ENCODE assay signal across 9 cellular contexts in the genomic region with DNA sequence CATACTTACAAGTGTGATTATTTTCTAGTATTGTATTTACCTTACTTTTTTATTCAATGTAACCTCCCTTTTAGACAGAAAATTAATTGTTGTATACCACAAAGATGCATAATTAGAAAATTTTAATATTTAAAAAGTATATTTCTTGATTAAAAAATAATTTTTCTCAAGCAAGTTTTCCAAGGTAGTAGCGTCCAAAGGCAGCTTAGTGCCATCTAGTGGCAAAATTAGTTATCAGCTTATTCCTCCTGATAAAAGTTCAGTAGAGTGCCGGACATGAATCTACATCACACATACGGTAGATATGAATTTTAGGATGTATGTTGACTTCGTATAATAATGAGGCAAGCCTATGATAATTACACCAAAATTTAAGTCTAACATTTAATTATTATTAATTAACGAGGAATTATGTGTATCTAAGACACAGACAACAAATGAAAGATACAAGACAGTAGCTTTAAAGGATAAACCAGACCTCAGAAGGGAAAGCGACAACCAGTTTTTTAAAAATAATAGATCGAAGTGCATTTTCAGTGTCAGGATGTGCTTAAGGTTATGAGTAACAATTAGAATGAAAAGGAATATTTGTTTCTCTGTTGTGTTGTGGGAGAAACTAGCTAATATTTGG.
DNase-seq lines count a peak whose midpoint lies in the region; ATAC-seq and FAIRE-seq lines count a peak whose summit lies in the region.
"Had no signal": no experiment of that assay in that cellular context is flagged by ENCODE, and none has a peak within 500 bp of the region (broad histone marks: within the 10 kb centered on the region; RNA-seq: fewer than 3 reads in every experiment).

No MANE protein-coding gene starts in this region.

- POLR2A ChIA-PET in T-cell (lab: Charles Lee) = no interaction called here

- peak; percentile 72 for FAIRE-seq in frontal cortex (lab: Jason Lieb, UNC)

- H3K4me3 Mint-ChIP-seq in T-cell = no peak overlapping the region
- H3K4me3 Mint-ChIP-seq: T-helper 1 cell treated with Interleukin-12 subunit alpha and Interleukin-12 subunit beta and Interleukin-4 antibody, amounts not matched to agents 30 μg/mL and 1 μg/mL, for 36 hours had no signal

- DNase-seq in DMS 273 treated with DMSO at 0.1 percent for 48 hours (lab: John Stamatoyannopoulos, UW) (peak; percentile 27), SKM-1 (lab: John Stamatoyannopoulos, UW; ENCODE audit: unreplicated experiment) (peak; percentile 41), frontal cortex (ENCODE audit: low spot score in 2 of 2) (no peak), superior temporal gyrus (ENCODE audit: extremely low spot score) (peak; percentile 75), T-cell (no peak), DMS79 treated with DMSO at 0.1 percent for 48 hours (lab: John Stamatoyannopoulos, UW) (no peak)
- DNase-seq in Jurkat, Clone E6-1 (ENCODE audit: low read depth, low spot score) = peak; percentile 22

- no peak overlapping the region for H3K4me3 ChIP-seq in Jurkat, Clone E6-1 (ENCODE audit: low read length)

- CTCF ChIA-PET in T-cell (lab: Charles Lee) = interaction anchor here in 1 of 2 donors (0.5 kb wide), 1 partner anchor 445 kb away, joined by 3 read pairs; no protein-coding TSS in a partner anchor

- no peak overlapping the region for H3K27ac Mint-ChIP-seq in T-cell
- H3K27ac Mint-ChIP-seq: T-helper 1 cell treated with Interleukin-12 subunit alpha and Interleukin-12 subunit beta and Interleukin-4 antibody, amounts not matched to agents 30 μg/mL and 1 μg/mL, for 36 hours had no signal

- no peaks in the 10 kb centered on the region for H3K4me1 Mint-ChIP-seq in T-cell

- H3K9me3 Mint-ChIP-seq in T-cell = peaks cover 0 to 11% (median 7%) of the 10 kb centered on the region in 3 donors
- H3K9me3 Mint-ChIP-seq: T-helper 1 cell treated with Interleukin-12 subunit alpha and Interleukin-12 subunit beta and Interleukin-4 antibody, amounts not matched to agents 30 μg/mL and 1 μg/mL, for 36 hours had no signal

- H3K27me3 Mint-ChIP-seq in T-cell = no peaks in the 10 kb centered on the region

- ATAC-seq in GM19467 (IDR thresholded peaks at IDR 0.05; ENCODE audit: unreplicated experiment) (peak; percentile 70), T-cell (replicated peaks in 1 of 4) (no peak)

- no peaks in the 10 kb centered on the region for H3K36me3 Mint-ChIP-seq in T-cell

Comparison
In these comparisons a context has a peak if more than half of its experiments do, and no peak if none do; other contexts are left out.
1. DNase-seq: peak in DMS 273 treated with DMSO at 0.1 percent for 48 hours (single experiment), Jurkat, Clone E6-1 (single experiment), SKM-1 (single experiment) and superior temporal gyrus (single experiment); none in frontal cortex (0 of 2), T-cell (0 of 34) and DMS79 treated with DMSO at 0.1 percent for 48 hours (single experiment).